Comparison of ENCODE assay signal across 9 cellular contexts in genomic region chr7:29588900-29589696, GRCh38. TPM values are rescaled to one million over a fixed set of nuclear protein-coding genes. Genes with fewer than 3 reads are reported as not detected.
DNase-seq lines count a peak whose midpoint lies in the region; ATAC-seq, FAIRE-seq and TF ChIP-seq lines count a peak whose summit lies in the region.
"Had no signal": no experiment of that assay in that cellular context is flagged by ENCODE, and none has a peak within 500 bp of the region (broad histone marks: within the 10 kb centered on the region; RNA-seq: fewer than 3 reads in every experiment).

No MANE protein-coding gene starts in this region.

- H3K36me3 Mint-ChIP-seq in GM23338 (ENCODE audit: low read depth) (no peaks in the 10 kb centered on the region), activated B cell treated with CpG ODN at 0.5 μM for 24 hours (ENCODE audit: low read depth) (no peaks in the 10 kb centered on the region)

- CTCF ChIA-PET in activated B cell treated with CpG ODN at 0.5 μM for 24 hours (lab: Charles Lee), result interaction anchor here (1.0 kb wide), 1 partner anchor 32 kb away, joined by 3 read pairs; no protein-coding TSS in a partner anchor

- H3K27me3 ChIP-seq in GM23338 (ENCODE audit: insufficient read depth) (no peaks in the 10 kb centered on the region), small intestine (ENCODE audit: control insufficient read depth in 2 of 2, insufficient read depth in 2 of 2, low read length in 2 of 2) (no peaks in the 10 kb centered on the region)

- no peaks in the 10 kb centered on the region for H3K79me2 ChIP-seq in GM23338 (replicated peaks; ENCODE audit: insufficient read depth)

- H3K4me3 ChIP-seq in GM23338 (no peak overlapping the region), small intestine (ENCODE audit: low read depth in 1 of 2, low read length in 2 of 2) (no peak overlapping the region)

- H3K9me3 ChIP-seq in small intestine (ENCODE audit: control insufficient read depth, low read depth), result no peaks in the 10 kb centered on the region

- H3F3A ChIP-seq in GM23338 (replicated peaks; ENCODE audit: low read depth), result no peaks in the 10 kb centered on the region

- no peak overlapping the region for H3K27ac ChIP-seq in GM23338 (ENCODE audit: low read depth)
- peak overlapping the region; percentile 73 to 77 for H3K27ac ChIP-seq in small intestine (ENCODE audit: low read depth in 1 of 2, low read length in 1 of 2)

- no peak overlapping the region for H3K4me2 ChIP-seq in GM23338

- H3K4me3 Mint-ChIP-seq in GM23338, result no peak overlapping the region
- H3K4me3 Mint-ChIP-seq in activated B cell treated with CpG ODN at 0.5 μM for 24 hours, result peak overlapping the region; percentile 70

- DNase-seq in stimulated activated CD4-positive, alpha-beta T cell treated with anti-CD3 and anti-CD28 coated beads, Interleukin-12 subunit alpha, Interleukin-12 subunit beta, amount 100 ng/mL, for 48 hours (ENCODE audit: low read depth in 2 of 3, low spot score in 1 of 3), result peak in 2 of 3 donors; percentile 7 to 27
- no peak for DNase-seq in stimulated activated CD4-positive, alpha-beta T cell treated with anti-CD3 and anti-CD28 coated beads, Interleukin-4, amount 100 ng/mL, for 1 hour
- peak; percentile 85 for DNase-seq in GM23338 (ENCODE audit: low spot score)
- no peak for DNase-seq in activated B cell treated with CpG ODN at 0.5 μM for 24 hours
- peak in 23 of 42 donors; percentile 4 to 72 (median 41) for DNase-seq in head of caudate nucleus
- peak; percentile 67 for DNase-seq in small intestine
- no peak for DNase-seq in hippocampal formation (lab: John Stamatoyannopoulos, UW)
- DNase-seq: left cardiac atrium had no signal

- H3K9me2 ChIP-seq in GM23338 (ENCODE audit: insufficient read depth), result no peaks in the 10 kb centered on the region

- H3K27me3 Mint-ChIP-seq in GM23338 (ENCODE audit: insufficient read depth, low read depth, poor library complexity), result no peaks in the 10 kb centered on the region
- no peaks in the 10 kb centered on the region for H3K27me3 Mint-ChIP-seq in activated B cell treated with CpG ODN at 0.5 μM for 24 hours

- H3K36me3 ChIP-seq in GM23338 (ENCODE audit: insufficient read depth) (no peaks in the 10 kb centered on the region), small intestine (ENCODE audit: control insufficient read depth in 2 of 2, insufficient read depth in 2 of 2, low read length in 2 of 2) (no peaks in the 10 kb centered on the region)

- 53 to 69% (median 54%) methylated on average over 8 of the region's 8 CpGs for WGBS in small intestine, 3 donors

- FAIRE-seq in small intestine (lab: Jason Lieb, UNC), result no peak

- TF ChIP-seq CTCF in GM23338 (conservative IDR thresholded peaks at IDR 0.05; ENCODE audit: low read depth in 2 of 2) (peak; percentile 80 to 96), LNCAP (IDR thresholded peaks at IDR 0.05) (peak; percentile 95), activated B cell treated with CpG ODN at 0.5 μM for 24 hours (IDR thresholded peaks at IDR 0.05) (peak; percentile 93)

- H4K20me1 ChIP-seq in GM23338 (replicated peaks; ENCODE audit: insufficient read depth), result no peaks in the 10 kb centered on the region

- H3K4me1 Mint-ChIP-seq in GM23338, result no peaks in the 10 kb centered on the region; the same call in 2 of the 3 replicates
- peaks cover 8% of the 10 kb centered on the region for H3K4me1 Mint-ChIP-seq in activated B cell treated with CpG ODN at 0.5 μM for 24 hours

- intact Hi-C loops in activated B cell treated with CpG ODN at 0.5 μM for 24 hours (cut with micrococcal nuclease), result no loop called here
- intact Hi-C loops in head of caudate nucleus (cut with DNase I), result no loop called here

- H3K4me1 ChIP-seq in GM23338 (ENCODE audit: insufficient read depth) (no peaks in the 10 kb centered on the region), small intestine (ENCODE audit: control insufficient read depth in 2 of 2, insufficient read depth in 1 of 2, low read depth in 1 of 2, low read length in 1 of 2) (peaks cover 2 to 3% of the 10 kb centered on the region in 2 donors)

- peaks cover 2% of the 10 kb centered on the region; the same call in 1 of the 3 replicates for H3K9me3 Mint-ChIP-seq in GM23338
- no peaks in the 10 kb centered on the region for H3K9me3 Mint-ChIP-seq in activated B cell treated with CpG ODN at 0.5 μM for 24 hours

- H2AFZ ChIP-seq in GM23338, result peak overlapping the region; percentile 9; the same call in 1 of the 2 replicates

- ATAC-seq in GM23338 (peak; percentile 86), activated B cell treated with CpG ODN at 0.5 μM for 24 hours (ENCODE audit: low read depth) (peak; percentile 69)

- POLR2A ChIA-PET in activated B cell treated with CpG ODN at 0.5 μM for 24 hours (lab: Charles Lee), result no interaction called here

- H3K27ac Mint-ChIP-seq in GM23338, result no peak overlapping the region
- H3K27ac Mint-ChIP-seq in activated B cell treated with CpG ODN at 0.5 μM for 24 hours, result no peak overlapping the region

TF ChIP-seq in GM23338, 12 proteins besides CTCF, POLR2A, EP300 and RAD21 (continues in another document):
- no peak for TF ChIP-seq CREB1 (CRISPR knock-in tag; IDR thresholded peaks at IDR 0.05; ENCODE audit: low read depth)
- no peak for TF ChIP-seq ZNF331 (CRISPR knock-in tag; IDR thresholded peaks at IDR 0.05; ENCODE audit: low read depth)
- TF ChIP-seq, protein P1, sequence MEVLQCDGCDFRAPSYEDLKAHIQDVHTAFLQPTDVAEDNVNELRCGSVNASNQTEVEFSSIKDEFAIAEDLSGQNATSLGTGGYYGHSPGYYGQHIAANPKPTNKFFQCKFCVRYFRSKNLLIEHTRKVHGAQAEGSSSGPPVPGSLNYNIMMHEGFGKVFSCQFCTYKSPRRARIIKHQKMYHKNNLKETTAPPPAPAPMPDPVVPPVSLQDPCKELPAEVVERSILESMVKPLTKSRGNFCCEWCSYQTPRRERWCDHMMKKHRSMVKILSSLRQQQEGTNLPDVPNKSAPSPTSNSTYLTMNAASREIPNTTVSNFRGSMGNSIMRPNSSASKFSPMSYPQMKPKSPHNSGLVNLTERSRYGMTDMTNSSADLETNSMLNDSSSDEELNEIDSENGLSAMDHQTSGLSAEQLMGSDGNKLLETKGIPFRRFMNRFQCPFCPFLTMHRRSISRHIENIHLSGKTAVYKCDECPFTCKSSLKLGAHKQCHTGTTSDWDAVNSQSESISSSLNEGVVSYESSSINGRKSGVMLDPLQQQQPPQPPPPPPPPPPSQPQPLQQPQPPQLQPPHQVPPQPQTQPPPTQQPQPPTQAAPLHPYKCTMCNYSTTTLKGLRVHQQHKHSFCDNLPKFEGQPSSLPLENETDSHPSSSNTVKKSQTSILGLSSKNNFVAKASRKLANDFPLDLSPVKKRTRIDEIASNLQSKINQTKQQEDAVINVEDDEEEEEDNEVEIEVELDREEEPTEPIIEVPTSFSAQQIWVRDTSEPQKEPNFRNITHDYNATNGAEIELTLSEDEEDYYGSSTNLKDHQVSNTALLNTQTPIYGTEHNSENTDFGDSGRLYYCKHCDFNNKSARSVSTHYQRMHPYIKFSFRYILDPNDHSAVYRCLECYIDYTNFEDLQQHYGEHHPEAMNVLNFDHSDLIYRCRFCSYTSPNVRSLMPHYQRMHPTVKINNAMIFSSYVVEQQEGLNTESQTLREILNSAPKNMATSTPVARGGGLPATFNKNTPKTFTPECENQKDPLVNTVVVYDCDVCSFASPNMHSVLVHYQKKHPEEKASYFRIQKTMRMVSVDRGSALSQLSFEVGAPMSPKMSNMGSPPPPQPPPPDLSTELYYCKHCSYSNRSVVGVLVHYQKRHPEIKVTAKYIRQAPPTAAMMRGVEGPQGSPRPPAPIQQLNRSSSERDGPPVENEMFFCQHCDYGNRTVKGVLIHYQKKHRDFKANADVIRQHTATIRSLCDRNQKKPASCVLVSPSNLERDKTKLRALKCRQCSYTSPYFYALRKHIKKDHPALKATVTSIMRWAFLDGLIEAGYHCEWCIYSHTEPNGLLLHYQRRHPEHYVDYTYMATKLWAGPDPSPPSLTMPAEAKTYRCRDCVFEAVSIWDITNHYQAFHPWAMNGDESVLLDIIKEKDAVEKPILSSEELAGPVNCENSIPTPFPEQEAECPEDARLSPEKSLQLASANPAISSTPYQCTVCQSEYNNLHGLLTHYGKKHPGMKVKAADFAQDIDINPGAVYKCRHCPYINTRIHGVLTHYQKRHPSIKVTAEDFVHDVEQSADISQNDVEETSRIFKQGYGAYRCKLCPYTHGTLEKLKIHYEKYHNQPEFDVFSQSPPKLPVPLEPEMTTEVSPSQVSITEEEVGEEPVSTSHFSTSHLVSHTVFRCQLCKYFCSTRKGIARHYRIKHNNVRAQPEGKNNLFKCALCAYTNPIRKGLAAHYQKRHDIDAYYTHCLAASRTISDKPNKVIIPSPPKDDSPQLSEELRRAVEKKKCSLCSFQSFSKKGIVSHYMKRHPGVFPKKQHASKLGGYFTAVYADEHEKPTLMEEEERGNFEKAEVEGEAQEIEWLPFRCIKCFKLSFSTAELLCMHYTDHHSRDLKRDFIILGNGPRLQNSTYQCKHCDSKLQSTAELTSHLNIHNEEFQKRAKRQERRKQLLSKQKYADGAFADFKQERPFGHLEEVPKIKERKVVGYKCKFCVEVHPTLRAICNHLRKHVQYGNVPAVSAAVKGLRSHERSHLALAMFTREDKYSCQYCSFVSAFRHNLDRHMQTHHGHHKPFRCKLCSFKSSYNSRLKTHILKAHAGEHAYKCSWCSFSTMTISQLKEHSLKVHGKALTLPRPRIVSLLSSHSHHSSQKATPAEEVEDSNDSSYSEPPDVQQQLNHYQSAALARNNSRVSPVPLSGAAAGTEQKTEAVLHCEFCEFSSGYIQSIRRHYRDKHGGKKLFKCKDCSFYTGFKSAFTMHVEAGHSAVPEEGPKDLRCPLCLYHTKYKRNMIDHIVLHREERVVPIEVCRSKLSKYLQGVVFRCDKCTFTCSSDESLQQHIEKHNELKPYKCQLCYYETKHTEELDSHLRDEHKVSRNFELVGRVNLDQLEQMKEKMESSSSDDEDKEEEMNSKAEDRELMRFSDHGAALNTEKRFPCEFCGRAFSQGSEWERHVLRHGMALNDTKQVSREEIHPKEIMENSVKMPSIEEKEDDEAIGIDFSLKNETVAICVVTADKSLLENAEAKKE (CRISPR knock-in tag; IDR thresholded peaks at IDR 0.05), result no peak

RNA-seq across cellular contexts. Expression of gene PRR15, which starts 25.5 kb away (rescaled TPM):
- 15.5 and 17.4 TPM in 2 replicates for total RNA-seq in GM23338 (2014; rRNA removed; shearing (Covaris generic))
- 8.5 and 9.6 TPM in 2 replicates for polyA plus RNA-seq in GM23338 (2016; fragmentation: Nextera tagmentation; extraction: Ambion mirVana)
- not detected in 2 replicates for total RNA-seq in activated B cell treated with CpG ODN at 0.5 μM for 24 hours
- 100 to 1,000 TPM in 2 of 3 donors, 10 to 100 TPM in 1; 58.9 to 179 (median 155) TPM for polyA plus RNA-seq in small intestine

Comparison
In these comparisons a context has a peak if more than half of its experiments do, and no peak if none do; other contexts are left out.
1. DNase-seq: peak in stimulated activated CD4-positive, alpha-beta T cell treated with anti-CD3 and anti-CD28 coated beads, Interleukin-12 subunit alpha, Interleukin-12 subunit beta, amount 100 ng/mL, for 48 hours (2 of 3), GM23338 (single experiment), head of caudate nucleus (23 of 42) and small intestine (single experiment); none in stimulated activated CD4-positive, alpha-beta T cell treated with anti-CD3 and anti-CD28 coated beads, Interleukin-4, amount 100 ng/mL, for 1 hour (single experiment), activated B cell treated with CpG ODN at 0.5 μM for 24 hours (single experiment) and hippocampal formation (0 of 2).
2. RNA of gene PRR15, which starts 25.5 kb away (total RNA-seq): 15.5 to 17.4 TPM in GM23338; not detected in activated B cell treated with CpG ODN at 0.5 μM for 24 hours; every median in the first group is over 10 times any median in the second.
3. Peak in every context shown above with its lines, with median percentiles within 50 percentile points of each other: CTCF ChIP-seq.